In genomic region chr12:49428652-49429549, GRCh38 we compare ENCODE assay signal across 8 cellular contexts.
DNase-seq lines count a peak whose midpoint lies in the region; ATAC-seq and TF ChIP-seq lines count a peak whose summit lies in the region.

No MANE protein-coding gene starts in this region.

- WGBS in H9 (ENCODE audit: extremely low coverage, insufficient read length, low lambda C conversion rate) = no CpG with 5 or more reads among the region's 7 CpGs

- peaks cover 8 to 9% of the 10 kb centered on the region in 2 experiments for H3K4me1 Mint-ChIP-seq in H9

- no peak overlapping the region; a peak in 1 of 5 replicates for H3K4me3 Mint-ChIP-seq in H9

- ATAC-seq in HG02623 (IDR thresholded peaks at IDR 0.05; ENCODE audit: unreplicated experiment) = peak; percentile 47

- H4K5ac ChIP-seq in H9 (ENCODE audit: insufficient read length, low read depth, low read length) = no peak overlapping the region

- no peak overlapping the region for H3K18ac ChIP-seq in H9 (ENCODE audit: insufficient read length, low read depth, low read length)

- peak overlapping the region in 1 of 3 experiments; percentile 18; a peak in 2 of 7 replicates for H3K27ac Mint-ChIP-seq in H9

- H2BK20ac ChIP-seq in H9 (ENCODE audit: low read depth, low read length, poor library complexity, severe bottlenecking) = no peak overlapping the region

- no peak overlapping the region for H4K8ac ChIP-seq in H9 (replicated peaks; ENCODE audit: insufficient read length, low read depth, low read length)

- H2BK5ac ChIP-seq in H9 (ENCODE audit: insufficient read length, low read length) = no peak overlapping the region

- H3K14ac ChIP-seq in H9 (ENCODE audit: insufficient read depth, low read length) = no peak overlapping the region

- H3K9me3 ChIP-seq in H9 (ENCODE audit: control insufficient read depth, low read depth, low read length) = no peaks in the 10 kb centered on the region

- peaks cover 2% of the 10 kb centered on the region for H3K79me1 ChIP-seq in H9 (ENCODE audit: insufficient read depth, low read depth, low read length, poor library complexity, severe bottlenecking)

- no peak overlapping the region for H2BK120ac ChIP-seq in H9 (ENCODE audit: low read depth, low read length, poor library complexity, severe bottlenecking)

- no peak overlapping the region for H3K9ac ChIP-seq in H9 (ENCODE audit: extremely low read depth, insufficient read length, low read length)

- H4K91ac ChIP-seq in H9 (ENCODE audit: insufficient read length, low read depth, low read length) = no peak overlapping the region

- DNase-seq in DMS53 (lab: John Stamatoyannopoulos, UW) (peak; percentile 60), RWPE1 (ENCODE audit: low spot score) (peak; percentile 42), iPS-NIHi11 (ENCODE audit: low spot score) (peak; percentile 12), NCI-H1105 treated with DMSO at 0.1 percent for 48 hours (lab: John Stamatoyannopoulos, UW) (no peak), H9 (no peak), GOT3 (lab: John Stamatoyannopoulos, UW) (no peak)
- DNase-seq in activated CD4-positive, alpha-beta T cell treated with anti-CD3 and anti-CD28 coated beads for 1 hour = no peak

- peaks cover 0 to 1% of the 10 kb centered on the region in 2 experiments; a peak in 1 of 5 replicates for H3K9me3 Mint-ChIP-seq in H9

- TF ChIP-seq CTCF in RWPE1 (conservative IDR thresholded peaks at IDR 0.05; ENCODE audit: low read depth) = no peak
- no peak for TF ChIP-seq CTCF in H9 (conservative IDR thresholded peaks at IDR 0.05)

- H3K23me2 ChIP-seq in H9 (ENCODE audit: insufficient read length, low read depth, low read length, poor library complexity, severe bottlenecking) = no peaks in the 10 kb centered on the region

- H3K56ac ChIP-seq in H9 (ENCODE audit: insufficient read length, low read depth, low read length) = no peak overlapping the region

- no peak overlapping the region for H2BK12ac ChIP-seq in H9 (ENCODE audit: insufficient read length, low read depth, low read length)

- no peak overlapping the region for H3K23ac ChIP-seq in H9 (ENCODE audit: insufficient read length, low read depth, low read length)

- no peak overlapping the region for H2BK15ac ChIP-seq in H9 (ENCODE audit: low read depth, low read length)

- H3K4me2 ChIP-seq in H9 (ENCODE audit: insufficient read depth, insufficient read length, low read length) = no peak overlapping the region

- no peaks in the 10 kb centered on the region for H3K79me2 ChIP-seq in H9 (ENCODE audit: insufficient read depth, low read length)

- H3K4me1 ChIP-seq in H9 (ENCODE audit: insufficient read depth, low read length) = no peaks in the 10 kb centered on the region

- no peak overlapping the region for H2AK5ac ChIP-seq in H9 (ENCODE audit: insufficient read length, low read length)

- CTCF ChIA-PET in RWPE1 (lab: Yijun Ruan, JAX) = no interaction called here

- no peaks in the 10 kb centered on the region for H3K27me3 Mint-ChIP-seq in H9 (ENCODE audit: low read depth)

- no peaks in the 10 kb centered on the region for H4K20me1 ChIP-seq in H9 (ENCODE audit: control insufficient read depth, insufficient read depth, insufficient read length)

- H3K27ac ChIP-seq in RWPE1 (no peak overlapping the region), H9 (ENCODE audit: insufficient read length, low read depth, low read length) (no peak overlapping the region)

- no peaks in the 10 kb centered on the region for H3K27me3 ChIP-seq in H9 (ENCODE audit: insufficient read depth, low read length)

- H3T11ph ChIP-seq in H9 (ENCODE audit: low read length) = no peak overlapping the region

- POLR2A ChIA-PET in RWPE1 (lab: Yijun Ruan, JAX; ENCODE audit: low non-redundant PET) = no interaction called here

- no peak overlapping the region for H3K4ac ChIP-seq in H9 (ENCODE audit: low read depth, low read length)

- no peak overlapping the region for H2AFZ ChIP-seq in H9 (ENCODE audit: low read length)

- H3K36me3 Mint-ChIP-seq in H9 (ENCODE audit: insufficient read depth in 1 of 3, low read depth in 3 of 3) = peaks cover 8 to 16% (median 12%) of the 10 kb centered on the region in 3 experiments; a peak in 6 of 7 replicates

Comparison
In these comparisons a context has a peak if more than half of its experiments do, and no peak if none do; other contexts are left out.
1. DNase-seq: peak in DMS53 (single experiment), RWPE1 (single experiment) and iPS-NIHi11 (single experiment); none in activated CD4-positive, alpha-beta T cell treated with anti-CD3 and anti-CD28 coated beads for 1 hour (single experiment), NCI-H1105 treated with DMSO at 0.1 percent for 48 hours (single experiment), H9 (single experiment) and GOT3 (single experiment).